27 cellular contexts compared by ENCODE assay signal in genomic region chr15:37086521-37086920, GRCh38. TPM values are rescaled to one million over a fixed set of nuclear protein-coding genes. Genes with fewer than 3 reads are reported as not detected.
DNase-seq lines count a peak whose midpoint lies in the region; ATAC-seq, FAIRE-seq and TF ChIP-seq lines count a peak whose summit lies in the region.
"Had no signal": no experiment of that assay in that cellular context is flagged by ENCODE, and none has a peak within 500 bp of the region (broad histone marks: within the 10 kb centered on the region; RNA-seq: fewer than 3 reads in every experiment).

No MANE protein-coding gene starts in this region.

- H3K36me3 ChIP-seq in astrocyte (ENCODE audit: insufficient read depth, low read length) (peaks cover 59% of the 10 kb centered on the region), gastroesophageal sphincter (peaks cover 0 to 18% of the 10 kb centered on the region in 2 donors), smooth muscle cell (ENCODE audit: low read depth) (peaks cover 35% of the 10 kb centered on the region)
- H3K36me3 ChIP-seq: neutrophil had no signal

- H3K27ac Mint-ChIP-seq in astrocyte (ENCODE audit: unreplicated experiment) (no peak overlapping the region), H9 (no peak overlapping the region)
- H3K27ac Mint-ChIP-seq in stimulated activated effector memory CD8-positive, alpha-beta T cell treated with anti-CD3 and anti-CD28 coated beads, Interleukin-12 subunit alpha, Interleukin-12 subunit beta, amount 100 ng/mL, for 72 hours: no peak overlapping the region
- H3K27ac Mint-ChIP-seq: activated B cell treated with CpG ODN at 0.5 μM for 24 hours; activated naive CD4-positive, alpha-beta T cell treated with anti-CD3 and anti-CD28 coated beads, Interleukin-2, amount 50 U/mL, for 72 hours; activated T-helper 17 cell treated with anti-CD3 and anti-CD28 coated beads, Interleukin-2, amount 50 U/mL, for 72 hours; CD14-positive monocyte had no signal

- H3K36me3 Mint-ChIP-seq in astrocyte (ENCODE audit: low read depth, unreplicated experiment) (peaks cover 7% of the 10 kb centered on the region), H9 (ENCODE audit: insufficient read depth in 1 of 3, low read depth in 3 of 3) (no peaks in the 10 kb centered on the region)
- no peaks in the 10 kb centered on the region for H3K36me3 Mint-ChIP-seq in stimulated activated effector memory CD8-positive, alpha-beta T cell treated with anti-CD3 and anti-CD28 coated beads, Interleukin-12 subunit alpha, Interleukin-12 subunit beta, amount 100 ng/mL, for 72 hours
- H3K36me3 Mint-ChIP-seq: activated naive CD4-positive, alpha-beta T cell treated with anti-CD3 and anti-CD28 coated beads, Interleukin-2, amount 50 U/mL, for 72 hours; CD14-positive monocyte had no signal

- H4K8ac ChIP-seq in H9 (replicated peaks; ENCODE audit: insufficient read length, low read depth, low read length): no peak overlapping the region

- H3K27me3 ChIP-seq in astrocyte (ENCODE audit: insufficient read depth, low read length) (no peaks in the 10 kb centered on the region), gastroesophageal sphincter (no peaks in the 10 kb centered on the region), smooth muscle cell (ENCODE audit: low read depth) (no peaks in the 10 kb centered on the region), H9 (ENCODE audit: insufficient read depth, low read length) (no peaks in the 10 kb centered on the region)
- H3K27me3 ChIP-seq: spleen had no signal

- no peak overlapping the region for H2BK20ac ChIP-seq in H9 (ENCODE audit: low read depth, low read length, poor library complexity, severe bottlenecking)

- no peak overlapping the region for H3K56ac ChIP-seq in H9 (ENCODE audit: insufficient read length, low read depth, low read length)

- H4K5ac ChIP-seq in H9 (ENCODE audit: insufficient read length, low read depth, low read length): no peak overlapping the region

- TF ChIP-seq CTCF in astrocyte (IDR thresholded peaks at IDR 0.05; ENCODE audit: insufficient read depth, low read depth, low read length) (no peak), gastroesophageal sphincter (IDR thresholded peaks at IDR 0.05) (no peak), smooth muscle cell (IDR thresholded peaks at IDR 0.05; ENCODE audit: borderline replicate concordance, insufficient read depth, poor library complexity, severe bottlenecking) (no peak), H9 (conservative IDR thresholded peaks at IDR 0.05) (no peak)

- H2BK120ac ChIP-seq in H9 (ENCODE audit: low read depth, low read length, poor library complexity, severe bottlenecking): no peak overlapping the region

- H3F3A ChIP-seq in smooth muscle cell (ENCODE audit: low read depth): no peaks in the 10 kb centered on the region

- H3K9me3 ChIP-seq in astrocyte (ENCODE audit: insufficient read depth, low read depth, low read length) (no peaks in the 10 kb centered on the region), gastroesophageal sphincter (no peaks in the 10 kb centered on the region), smooth muscle cell (replicated peaks; ENCODE audit: low read depth) (no peaks in the 10 kb centered on the region), H9 (ENCODE audit: control insufficient read depth, low read depth, low read length) (no peaks in the 10 kb centered on the region)
- H3K9me3 ChIP-seq: HAP-1, neutrophil, spleen, thoracic aorta had no signal

- H3K23ac ChIP-seq in H9 (ENCODE audit: insufficient read length, low read depth, low read length): no peak overlapping the region

- ATAC-seq in gastroesophageal sphincter: no peak
- ATAC-seq in stimulated activated effector memory CD8-positive, alpha-beta T cell treated with anti-CD3 and anti-CD28 coated beads, Interleukin-12 subunit alpha, Interleukin-12 subunit beta, amount 100 ng/mL, for 72 hours: no peak
- no peak for ATAC-seq in GM21717 (IDR thresholded peaks at IDR 0.05; ENCODE audit: unreplicated experiment)
- ATAC-seq: activated naive CD4-positive, alpha-beta T cell treated with anti-CD3 and anti-CD28 coated beads, Interleukin-2, amount 50 U/mL, for 72 hours; activated T-helper 17 cell treated with anti-CD3 and anti-CD28 coated beads, Interleukin-2, amount 50 U/mL, for 72 hours; HepG2 had no signal

- TF ChIP-seq POLR2A in gastroesophageal sphincter (IDR thresholded peaks at IDR 0.05): no peak

- FAIRE-seq in astrocyte (lab: Jason Lieb, UNC): peak; percentile 9
- FAIRE-seq: HepG2 had no signal

- H4K20me1 ChIP-seq in astrocyte (ENCODE audit: insufficient read depth, low read length) (peaks cover 59% of the 10 kb centered on the region), smooth muscle cell (ENCODE audit: low read depth) (peaks cover 59% of the 10 kb centered on the region), H9 (ENCODE audit: control insufficient read depth, insufficient read depth, insufficient read length) (no peaks in the 10 kb centered on the region)

- H3K79me1 ChIP-seq in H9 (ENCODE audit: insufficient read depth, low read depth, low read length, poor library complexity, severe bottlenecking): no peaks in the 10 kb centered on the region

- no peak overlapping the region for H3K4me3 Mint-ChIP-seq in astrocyte (ENCODE audit: unreplicated experiment)
- H3K4me3 Mint-ChIP-seq in stimulated activated effector memory CD8-positive, alpha-beta T cell treated with anti-CD3 and anti-CD28 coated beads, Interleukin-12 subunit alpha, Interleukin-12 subunit beta, amount 100 ng/mL, for 72 hours: no peak overlapping the region
- H3K4me3 Mint-ChIP-seq in H9: no peak overlapping the region
- H3K4me3 Mint-ChIP-seq: activated B cell treated with CpG ODN at 0.5 μM for 24 hours; activated T-helper 17 cell treated with anti-CD3 and anti-CD28 coated beads, Interleukin-2, amount 50 U/mL, for 72 hours; CD14-positive monocyte had no signal

- DNase-seq in NAMALWA (ENCODE audit: low spot score) (peak; percentile 17), astrocyte (ENCODE audit: low read depth) (no peak), smooth muscle cell (lab: John Stamatoyannopoulos, UW; ENCODE audit: unreplicated experiment) (no peak), H9 (no peak)
- DNase-seq in stimulated activated effector memory CD8-positive, alpha-beta T cell treated with anti-CD3 and anti-CD28 coated beads, Interleukin-12 subunit alpha, Interleukin-12 subunit beta, amount 100 ng/mL, for 72 hours (ENCODE audit: low spot score in 2 of 2): no peak
- DNase-seq: activated B cell treated with CpG ODN at 0.5 μM for 24 hours; activated CD4-positive, alpha-beta T cell treated with anti-CD3 and anti-CD28 coated beads, Interleukin-2, amount 50 U/mL, for 4 hours; activated CD8-positive, alpha-beta memory T cell treated with anti-CD3 and anti-CD28 coated beads, Interleukin-2, amount 50 U/mL, for 4 hours; Calu3; effector CD8-positive, alpha-beta T cell; NCI-H1417; NCI-H446; spleen; stimulated activated CD4-positive, alpha-beta T cell treated with anti-CD3 and anti-CD28 coated beads, Interleukin-4, amount 100 ng/mL, for 1 hour; stimulated activated naive CD4-positive, alpha-beta T cell; SW 1271; T1000 had no signal

- H3T11ph ChIP-seq in H9 (ENCODE audit: low read length): no peak overlapping the region

- H3K27ac ChIP-seq in astrocyte (ENCODE audit: low read depth, low read length) (no peak overlapping the region), gastroesophageal sphincter (peak overlapping the region in 3 of 4 donors; percentile 57 to 98 (median 58)), smooth muscle cell (ENCODE audit: low read depth) (peak overlapping the region; percentile 10), H9 (ENCODE audit: insufficient read length, low read depth, low read length) (no peak overlapping the region)
- H3K27ac ChIP-seq: neutrophil had no signal

- H3K4ac ChIP-seq in H9 (ENCODE audit: low read depth, low read length): no peak overlapping the region

- H2AK5ac ChIP-seq in H9 (ENCODE audit: insufficient read length, low read length): no peak overlapping the region

- no peak overlapping the region for H4K91ac ChIP-seq in H9 (ENCODE audit: insufficient read length, low read depth, low read length)

- no peaks in the 10 kb centered on the region for H3K27me3 Mint-ChIP-seq in astrocyte (ENCODE audit: low read depth, unreplicated experiment)
- H3K27me3 Mint-ChIP-seq in H9 (ENCODE audit: low read depth): peaks cover 24% of the 10 kb centered on the region

- H3K4me2 ChIP-seq in astrocyte (ENCODE audit: low read length) (no peak overlapping the region), smooth muscle cell (no peak overlapping the region), H9 (ENCODE audit: insufficient read depth, insufficient read length, low read length) (no peak overlapping the region)

- H3K14ac ChIP-seq in H9 (ENCODE audit: insufficient read depth, low read length): no peak overlapping the region

- peaks cover 6% of the 10 kb centered on the region for H3K4me1 Mint-ChIP-seq in astrocyte (ENCODE audit: low read depth, unreplicated experiment)
- H3K4me1 Mint-ChIP-seq in stimulated activated effector memory CD8-positive, alpha-beta T cell treated with anti-CD3 and anti-CD28 coated beads, Interleukin-12 subunit alpha, Interleukin-12 subunit beta, amount 100 ng/mL, for 72 hours: no peaks in the 10 kb centered on the region
- H3K4me1 Mint-ChIP-seq in H9: peaks cover 26 to 37% of the 10 kb centered on the region in 2 experiments
- H3K4me1 Mint-ChIP-seq: activated T-helper 17 cell treated with anti-CD3 and anti-CD28 coated beads, Interleukin-2, amount 50 U/mL, for 72 hours; CD14-positive monocyte had no signal

- H3K9me3 Mint-ChIP-seq in astrocyte (ENCODE audit: unreplicated experiment) (no peaks in the 10 kb centered on the region), H9 (no peaks in the 10 kb centered on the region)
- no peaks in the 10 kb centered on the region for H3K9me3 Mint-ChIP-seq in stimulated activated effector memory CD8-positive, alpha-beta T cell treated with anti-CD3 and anti-CD28 coated beads, Interleukin-12 subunit alpha, Interleukin-12 subunit beta, amount 100 ng/mL, for 72 hours
- H3K9me3 Mint-ChIP-seq: activated B cell treated with CpG ODN at 0.5 μM for 24 hours; activated naive CD4-positive, alpha-beta T cell treated with anti-CD3 and anti-CD28 coated beads, Interleukin-2, amount 50 U/mL, for 72 hours; activated T-helper 17 cell treated with anti-CD3 and anti-CD28 coated beads, Interleukin-2, amount 50 U/mL, for 72 hours had no signal

- no peaks in the 10 kb centered on the region for H3K23me2 ChIP-seq in H9 (ENCODE audit: insufficient read length, low read depth, low read length, poor library complexity, severe bottlenecking)

- H2BK5ac ChIP-seq in H9 (ENCODE audit: insufficient read length, low read length): no peak overlapping the region

- H3K9ac ChIP-seq in astrocyte (ENCODE audit: low read length) (no peak overlapping the region), smooth muscle cell (ENCODE audit: low read depth) (no peak overlapping the region), H9 (ENCODE audit: extremely low read depth, insufficient read length, low read length) (no peak overlapping the region)

- H3K79me2 ChIP-seq in astrocyte (ENCODE audit: insufficient read depth, low read length) (peaks cover 98% of the 10 kb centered on the region), smooth muscle cell (ENCODE audit: low read depth) (peaks cover 93% of the 10 kb centered on the region), H9 (ENCODE audit: insufficient read depth, low read length) (no peaks in the 10 kb centered on the region)

- H2AFZ ChIP-seq in astrocyte (ENCODE audit: low read depth, low read length): no peak overlapping the region
- H2AFZ ChIP-seq in smooth muscle cell (ENCODE audit: low read depth): no peak overlapping the region
- no peak overlapping the region for H2AFZ ChIP-seq in H9 (ENCODE audit: low read length)

- H3K4me1 ChIP-seq in astrocyte (ENCODE audit: insufficient read depth, low read length) (peaks cover 7% of the 10 kb centered on the region), gastroesophageal sphincter (peaks cover 0 to 99% (median 0%) of the 10 kb centered on the region in 3 donors), smooth muscle cell (ENCODE audit: low read depth) (peaks cover 11% of the 10 kb centered on the region), H9 (ENCODE audit: insufficient read depth, low read length) (no peaks in the 10 kb centered on the region)

- H3K4me3 ChIP-seq in astrocyte (ENCODE audit: insufficient read depth, low read depth, low read length): no peak overlapping the region
- no peak overlapping the region for H3K4me3 ChIP-seq in gastroesophageal sphincter
- H3K4me3 ChIP-seq in smooth muscle cell: no peak overlapping the region
- H3K4me3 ChIP-seq: HAP-1, lung, spleen, thoracic aorta had no signal

- no peak overlapping the region for H3K18ac ChIP-seq in H9 (ENCODE audit: insufficient read length, low read depth, low read length)

- no peak overlapping the region for H2BK15ac ChIP-seq in H9 (ENCODE audit: low read depth, low read length)

- no peak overlapping the region for H2BK12ac ChIP-seq in H9 (ENCODE audit: insufficient read length, low read depth, low read length)

- 14 to 43% methylated on average over 1 of the region's 1 CpG for WGBS in gastroesophageal sphincter (ENCODE audit: low coverage in 1 of 2), 2 donors
- 85% methylated on average over 1 of the region's 1 CpG for WGBS in smooth muscle cell (ENCODE audit: low lambda C conversion rate)
- no CpG with 5 or more reads among the region's 1 CpG for WGBS in H9 (ENCODE audit: extremely low coverage, insufficient read length, low lambda C conversion rate)

- no peak for TF ChIP-seq EP300 in gastroesophageal sphincter (IDR thresholded peaks at IDR 0.05)

RNA-seq across cellular contexts. Expression of gene MEIS2, which starts 13.8 kb away (rescaled TPM):
- total RNA-seq in astrocyte (30.9 and 35.6 TPM in 2 replicates), gastroesophageal sphincter (100 to 1,000 TPM in 1 of 4 donors, 10 to 100 TPM in 3; 43.1 to 108 (median 85.7) TPM), smooth muscle cell (18.8 and 33.4 TPM in 2 replicates), H9 (2021) (0.35 and 0.50 TPM in 2 replicates)
- polyA plus RNA-seq in smooth muscle cell: 13.0 and 16.7 TPM in 2 replicates
- total RNA-seq: activated T-helper 17 cell treated with anti-CD3 and anti-CD28 coated beads, Interleukin-2, amount 50 U/mL, for 72 hours had no signal
- polyA plus RNA-seq: CD14-positive monocyte had no signal

Comparison
In these comparisons a context has a peak if more than half of its experiments do, and no peak if none do; other contexts are left out.
1. H3K27ac ChIP-seq: peak in gastroesophageal sphincter (3 of 4) and smooth muscle cell (single experiment); none in astrocyte (single experiment) and H9 (single experiment).
2. RNA of gene MEIS2, which starts 13.8 kb away (total RNA-seq): 43.1 to 108 TPM in gastroesophageal sphincter, 30.9 to 35.6 TPM in astrocyte and 18.8 to 33.4 TPM in smooth muscle cell; 0.35 to 0.50 TPM in H9; every median in the first group is over 10 times any median in the second.